In the genomic region with DNA sequence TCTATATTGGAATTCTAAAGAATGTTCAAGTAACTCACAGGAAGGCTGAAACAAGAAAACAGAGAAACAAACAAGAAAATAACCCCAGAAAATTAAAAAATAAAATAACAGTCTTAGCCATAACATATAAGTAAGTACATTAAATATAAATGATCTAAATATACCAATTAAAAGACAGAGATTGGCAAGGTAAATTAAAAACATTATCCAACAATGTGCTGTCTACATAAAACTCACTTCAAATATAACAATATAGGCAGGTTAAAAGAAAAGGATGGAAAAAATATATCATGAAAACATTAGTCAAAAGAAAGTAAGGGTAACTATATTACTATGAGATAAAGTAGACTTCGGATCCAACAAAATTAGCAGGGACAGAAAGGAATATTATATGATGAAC, we compare ENCODE assay signal across 21 cellular contexts.
DNase-seq lines count a peak whose midpoint lies in the region; ATAC-seq, FAIRE-seq and TF ChIP-seq lines count a peak whose summit lies in the region.
"Had no signal": no experiment of that assay in that cellular context is flagged by ENCODE, and none has a peak within 500 bp of the region (broad histone marks: within the 10 kb centered on the region; RNA-seq: fewer than 3 reads in every experiment).

No MANE protein-coding gene starts in this region.

- H3K9ac ChIP-seq in K562 (ENCODE audit: insufficient read depth in 1 of 2, low read depth in 2 of 2, low read length in 2 of 2), result no peak overlapping the region
- H3K9ac ChIP-seq: BLaER1 had no signal

- POLR2A ChIA-PET in HEK293 (lab: Yijun Ruan, JAX) (no interaction called here), K562 (lab: Yijun Ruan, JAX) (no interaction called here), T-cell (lab: Charles Lee) (no interaction called here)

- TF ChIP-seq RAD21 in K562 (CRISPR knock-in tag; conservative IDR thresholded peaks at IDR 0.05 in 1 of 2, IDR thresholded peaks at IDR 0.05 in 1 of 2), result no peak

- H3K4me2 ChIP-seq in K562 (ENCODE audit: insufficient read depth, low read length), result no peak overlapping the region
- H3K4me2 ChIP-seq: BLaER1 had no signal

- TF ChIP-seq EP300 in K562 (IDR thresholded peaks at IDR 0.05; ENCODE audit: low read length), result no peak

- peaks cover 24 to 30% of the 10 kb centered on the region in 2 donors for H3K27me3 Mint-ChIP-seq in T-cell

- CTCF ChIA-PET in HEK293 (lab: Yijun Ruan, JAX), result no interaction called here
- CTCF ChIA-PET in K562 (lab: Yijun Ruan, JAX; ENCODE audit: low intra/inter-chr PET ratio), result no interaction called here
- CTCF ChIA-PET in T-cell (lab: Charles Lee), result no interaction called here

- H3K4me1 ChIP-seq in HEK293 (ENCODE audit: control insufficient read depth, insufficient read depth, low read length) (no peaks in the 10 kb centered on the region), K562 (replicated peaks in 1 of 2; ENCODE audit: control insufficient read depth in 2 of 2, insufficient read depth in 2 of 2, low read length in 2 of 2) (no peaks in the 10 kb centered on the region), small intestine (ENCODE audit: control insufficient read depth in 2 of 2, insufficient read depth in 1 of 2, low read depth in 1 of 2, low read length in 1 of 2) (no peaks in the 10 kb centered on the region)
- H3K4me1 ChIP-seq: Caco-2, HAP-1 had no signal

- H3K4me3 ChIP-seq in HEK293 (ENCODE audit: low read depth, low read length) (no peak overlapping the region), K562 (no peak overlapping the region), small intestine (ENCODE audit: low read depth in 1 of 2, low read length in 2 of 2) (no peak overlapping the region)
- H3K4me3 ChIP-seq: BLaER1, HAP-1 had no signal

- H3K4me1 Mint-ChIP-seq in T-cell, result no peaks in the 10 kb centered on the region
- H3K4me1 Mint-ChIP-seq: B cell; CD4-positive, CD25-positive, alpha-beta regulatory T cell had no signal

- TF ChIP-seq POLR2A in K562 (conservative IDR thresholded peaks at IDR 0.05), result no peak

- peaks cover 0 to under 1% of the 10 kb centered on the region in 2 experiments; a peak in 1 of 5 replicates for H3K27me3 ChIP-seq in K562 (ENCODE audit: control insufficient read depth in 2 of 2, insufficient read depth in 2 of 2, low read length in 2 of 2)
- no peaks in the 10 kb centered on the region for H3K27me3 ChIP-seq in small intestine (ENCODE audit: control insufficient read depth in 2 of 2, insufficient read depth in 2 of 2, low read length in 2 of 2)
- H3K27me3 ChIP-seq: BLaER1 had no signal

- no peak overlapping the region for H3K27ac ChIP-seq in HEK293 (ENCODE audit: extremely low read depth, low read depth, low read length)
- no peak overlapping the region for H3K27ac ChIP-seq in K562 (ENCODE audit: extremely low read depth, low read depth, low read length)
- peak overlapping the region; percentile 59 for H3K27ac ChIP-seq in epithelial cell of prostate
- no peak overlapping the region for H3K27ac ChIP-seq in small intestine (ENCODE audit: low read depth in 1 of 2, low read length in 1 of 2)
- H3K27ac ChIP-seq: BLaER1, C4-2B had no signal

- H3K36me3 Mint-ChIP-seq in T-cell, result no peaks in the 10 kb centered on the region
- H3K36me3 Mint-ChIP-seq: CD4-positive, CD25-positive, alpha-beta regulatory T cell; CD8-positive, alpha-beta T cell had no signal

- H3K4me3 Mint-ChIP-seq in T-cell, result no peak overlapping the region
- H3K4me3 Mint-ChIP-seq: B cell; CD4-positive, CD25-positive, alpha-beta regulatory T cell; CD8-positive, alpha-beta T cell had no signal

- no peak for DNase-seq in K562 (ENCODE audit: extremely low read depth in 1 of 4, low spot score in 3 of 4)
- no peak for DNase-seq in epithelial cell of prostate (ENCODE audit: low read depth, low spot score)
- DNase-seq in small intestine, result no peak
- DNase-seq in germinal center (ENCODE audit: low spot score), result no peak
- no peak for DNase-seq in T-cell
- DNase-seq in AG20443 (ENCODE audit: low spot score), result no peak
- DNase-seq: 8988T; Caco-2; CD4-positive, CD25-positive, alpha-beta regulatory T cell; CD8-positive, alpha-beta T cell; DMS153; DND-41; GOT3 had no signal

- H3K79me2 ChIP-seq in K562 (ENCODE audit: control insufficient read depth, insufficient read depth, low read length), result no peaks in the 10 kb centered on the region

- BruUV-seq in K562 (replicated peaks; lab: Mats Ljungman, UMichigan), result no TSS peak

- FAIRE-seq in K562 (lab: Jason Lieb, UNC) (no peak), small intestine (lab: Jason Lieb, UNC) (peak; percentile 51)
- FAIRE-seq: G401.6, GM12892, H54 had no signal

- in situ Hi-C loops in K562 (cut with MboI), result no loop called here

- no peaks in the 10 kb centered on the region for H3K36me3 ChIP-seq in HEK293 (ENCODE audit: control insufficient read depth in 2 of 2, insufficient read depth in 1 of 2, low read length in 2 of 2)
- no peaks in the 10 kb centered on the region for H3K36me3 ChIP-seq in K562 (ENCODE audit: control insufficient read depth, insufficient read depth, low read length)
- no peaks in the 10 kb centered on the region for H3K36me3 ChIP-seq in small intestine (ENCODE audit: control insufficient read depth in 2 of 2, insufficient read depth in 2 of 2, low read length in 2 of 2)
- H3K36me3 ChIP-seq: BLaER1, HAP-1 had no signal

- WGBS in K562 (ENCODE audit: insufficient coverage, low coverage, missing lambda C conversion rate), result 0% methylated on average over 1 of the region's 1 CpG
- WGBS in small intestine, 3 donors, result 88 to 93% (median 89%) methylated on average over 1 of the region's 1 CpG

- H3K9me1 ChIP-seq in K562 (ENCODE audit: control insufficient read depth, insufficient read depth, low read length), result no peaks in the 10 kb centered on the region

- H3K9me3 Mint-ChIP-seq in T-cell, result peaks cover 4 to 19% (median 15%) of the 10 kb centered on the region in 3 donors

- intact Hi-C loops in K562 (cut with micrococcal nuclease), result no loop called here

- TF ChIP-seq CTCF in HEK293 (tag by site-specific recombination; IDR thresholded peaks at IDR 0.05) (no peak), K562 (IDR thresholded peaks at IDR 0.05 in 2 of 3, conservative IDR thresholded peaks at IDR 0.05 in 1 of 3; ENCODE audit: insufficient read depth in 2 of 3, low read depth in 1 of 3, low read length in 3 of 3) (no peak)

- H4K20me1 ChIP-seq in K562 (replicated peaks; ENCODE audit: control insufficient read depth, insufficient read depth, low read length), result no peaks in the 10 kb centered on the region
- H4K20me1 ChIP-seq: BLaER1 had no signal

- H3K9me3 ChIP-seq in HEK293 (ENCODE audit: control insufficient read depth, insufficient read depth, low read depth, low read length), result no peaks in the 10 kb centered on the region
- no peaks in the 10 kb centered on the region for H3K9me3 ChIP-seq in K562 (replicated peaks; ENCODE audit: control insufficient read depth, insufficient read depth, low read depth, low read length)
- no peaks in the 10 kb centered on the region for H3K9me3 ChIP-seq in small intestine (ENCODE audit: control insufficient read depth, low read depth)
- H3K9me3 ChIP-seq: HAP-1 had no signal

- ATAC-seq in K562 (no peak), T-cell (replicated peaks in 1 of 4) (no peak)
- ATAC-seq: CD8-positive, alpha-beta T cell had no signal

- H2AFZ ChIP-seq in K562 (ENCODE audit: low read depth, low read length), result no peak overlapping the region

- H3K27ac Mint-ChIP-seq in T-cell, result no peak overlapping the region
- H3K27ac Mint-ChIP-seq: B cell; CD4-positive, CD25-positive, alpha-beta regulatory T cell; CD8-positive, alpha-beta T cell had no signal

TF ChIP-seq in HEK293, 187 proteins besides CTCF, POLR2A, EP300 and RAD21 (continues in another document):
- no peak for TF ChIP-seq ZNF701 (tag by site-specific recombination; IDR thresholded peaks at IDR 0.05)
- TF ChIP-seq ZFP37 (tag by site-specific recombination; IDR thresholded peaks at IDR 0.05), result no peak
- no peak for TF ChIP-seq ZNF610 (tag by site-specific recombination; IDR thresholded peaks at IDR 0.05; ENCODE audit: borderline replicate concordance)
- 0 out of 2 replicates have a peak, but pooled peaks have one; percentile 32 for TF ChIP-seq ZSCAN5A (tag by site-specific recombination; IDR thresholded peaks at IDR 0.05)
- TF ChIP-seq ZNF19 (tag by site-specific recombination; IDR thresholded peaks at IDR 0.05; ENCODE audit: low read depth), result no peak
- TF ChIP-seq ZNF214 (tag by site-specific recombination; IDR thresholded peaks at IDR 0.05; ENCODE audit: borderline replicate concordance), result no peak
- TF ChIP-seq SETDB1 (IDR thresholded peaks at IDR 0.05; ENCODE audit: insufficient read length, low read length), result peak; percentile 47

TF ChIP-seq in K562, 482 proteins besides CTCF, POLR2A, EP300 and RAD21 (continues in another document):
- TF ChIP-seq ZNF280A (IDR thresholded peaks at IDR 0.05; ENCODE audit: low read depth, partially characterized antibody), result no peak
- peak; percentile 92 for TF ChIP-seq ZNF507 (tag; conservative IDR thresholded peaks at IDR 0.05)
- TF ChIP-seq RBM39 (optimal IDR thresholded peaks at IDR 0.05; ENCODE audit: low read depth, low read length), result no peak

Comparison
In these comparisons a context has a peak if more than half of its experiments do, and no peak if none do; other contexts are left out.
1. Of the 44 proteins assayed by ChIP-seq in both K562 and HEK293: peak only in K562: none; only in HEK293: SETDB1 and ZNF146; in both: none; in neither: 42.